Comparison of ENCODE assay signal across 18 cellular contexts in genomic region chr17:16342979-16343378, GRCh38. TPM values are rescaled to one million over a fixed set of nuclear protein-coding genes. Genes with fewer than 3 reads are reported as not detected.
DNase-seq lines count a peak whose midpoint lies in the region; ATAC-seq and TF ChIP-seq lines count a peak whose summit lies in the region.
"Had no signal": no experiment of that assay in that cellular context is flagged by ENCODE, and none has a peak within 500 bp of the region (broad histone marks: within the 10 kb centered on the region; RNA-seq: fewer than 3 reads in every experiment).

No MANE protein-coding gene starts in this region.

- H3K36me3 ChIP-seq in osteoblast (ENCODE audit: insufficient read depth, low read length) = peaks cover 14% of the 10 kb centered on the region
- peaks cover 3% of the 10 kb centered on the region for H3K36me3 ChIP-seq in mesendoderm (ENCODE audit: control insufficient read depth, insufficient read depth, low read length)
- H3K36me3 ChIP-seq: neutrophil had no signal

- H3K79me2 ChIP-seq in osteoblast (ENCODE audit: insufficient read depth, low read length) (no peaks in the 10 kb centered on the region), mesendoderm (ENCODE audit: control insufficient read depth, insufficient read depth, low read length) (no peaks in the 10 kb centered on the region)

- H3K27ac ChIP-seq in osteoblast (ENCODE audit: low read depth, low read length) (no peak overlapping the region), mesendoderm (ENCODE audit: low read depth, low read length) (no peak overlapping the region)
- H3K27ac ChIP-seq: neutrophil, SJCRH30, upper lobe of left lung had no signal

- H4K20me1 ChIP-seq in osteoblast (ENCODE audit: insufficient read depth, low read length) = no peaks in the 10 kb centered on the region

- ATAC-seq in activated CD4-positive, CD25-positive, alpha-beta regulatory T cell treated with anti-CD3 and anti-CD28 coated beads, Interleukin-2, amount 50 U/mL, for 24 hours = no peak
- ATAC-seq: activated T-cell treated with anti-CD3 and anti-CD28 coated beads, Interleukin-2, amount 50 U/mL, for 4 hours had no signal

- no peak overlapping the region for H3K23ac ChIP-seq in mesendoderm (ENCODE audit: low read length)

- DNase-seq in AG20443 (ENCODE audit: low spot score) = peak; percentile 64
- peak; percentile 73 for DNase-seq in NCI-H1694 treated with DMSO at 0.1 percent for 48 hours (lab: John Stamatoyannopoulos, UW)
- peak; percentile 82 for DNase-seq in cerebellum (ENCODE audit: low spot score)
- DNase-seq in osteoblast (ENCODE audit: insufficient read length, low spot score, missing footprints) = peak; percentile 73
- no peak for DNase-seq in mesendoderm
- no peak for DNase-seq in T1000 (lab: John Stamatoyannopoulos, UW)
- no peak for DNase-seq in stimulated activated CD4-positive, alpha-beta T cell treated with anti-CD3 and anti-CD28 coated beads, Interleukin-2, amount 100 ng/mL, for 24 hours
- DNase-seq: activated T-cell treated with anti-CD3 and anti-CD28 coated beads, Interleukin-2, amount 50 U/mL, for 4 hours; Caco-2; central memory CD4-positive, alpha-beta T cell; KBM-7; midbrain; NCI-H1105 treated with DMSO at 0.1 percent for 48 hours; NCI-H345; SJCRH30; upper lobe of left lung had no signal

- TF ChIP-seq CTCF in osteoblast (IDR thresholded peaks at IDR 0.05; ENCODE audit: extremely low read depth, low read depth, low read length) = no peak

- H4K5ac ChIP-seq in mesendoderm (ENCODE audit: low read length) = no peak overlapping the region

- no peaks in the 10 kb centered on the region for H3K9me3 ChIP-seq in osteoblast (ENCODE audit: low read depth, low read length)
- H3K9me3 ChIP-seq: Caco-2, neutrophil, SJCRH30, upper lobe of left lung had no signal

- H3K18ac ChIP-seq in mesendoderm (ENCODE audit: low read length) = no peak overlapping the region

- no peak overlapping the region for H3K9ac ChIP-seq in mesendoderm (ENCODE audit: low read length)

- H3K4ac ChIP-seq in mesendoderm (ENCODE audit: low read depth, low read length) = no peak overlapping the region

- H2BK120ac ChIP-seq in mesendoderm (ENCODE audit: low read depth, low read length) = no peak overlapping the region

- no peak overlapping the region for H2BK15ac ChIP-seq in mesendoderm (replicated peaks; ENCODE audit: low read depth)

- no peak overlapping the region for H2AK5ac ChIP-seq in mesendoderm (ENCODE audit: low read length)

- H3K4me2 ChIP-seq in osteoblast (ENCODE audit: insufficient read depth, low read length) = no peak overlapping the region
- no peak overlapping the region for H3K4me2 ChIP-seq in mesendoderm (ENCODE audit: low read length)

- no peak overlapping the region for H3K56ac ChIP-seq in mesendoderm (ENCODE audit: low read length)

- H3K27me3 ChIP-seq in osteoblast (ENCODE audit: insufficient read depth, low read length) (no peaks in the 10 kb centered on the region), mesendoderm (ENCODE audit: insufficient read depth, low read length, poor library complexity) (no peaks in the 10 kb centered on the region)
- H3K27me3 ChIP-seq: neutrophil, upper lobe of left lung had no signal

- H2BK5ac ChIP-seq in mesendoderm (ENCODE audit: low read length) = no peak overlapping the region

- no peak overlapping the region for H2AFZ ChIP-seq in osteoblast (ENCODE audit: low read length)

- WGBS in mesendoderm (ENCODE audit: extremely low coverage, insufficient coverage, low lambda C conversion rate) = no CpG with 5 or more reads among the region's 4 CpGs

- H3K4me3 ChIP-seq in osteoblast (ENCODE audit: insufficient read depth, low read length) = no peak overlapping the region
- no peak overlapping the region for H3K4me3 ChIP-seq in mesendoderm (ENCODE audit: low read length)
- H3K4me3 ChIP-seq: SJCRH30, upper lobe of left lung had no signal

- no peaks in the 10 kb centered on the region for H3K4me1 ChIP-seq in osteoblast (ENCODE audit: insufficient read depth, low read length)
- no peaks in the 10 kb centered on the region for H3K4me1 ChIP-seq in mesendoderm (ENCODE audit: control insufficient read depth, low read depth, low read length)
- H3K4me1 ChIP-seq: Caco-2, SJCRH30, upper lobe of left lung had no signal

- H4K8ac ChIP-seq in mesendoderm (ENCODE audit: low read depth, low read length) = no peak overlapping the region

- H3K79me1 ChIP-seq in mesendoderm (ENCODE audit: low read length) = no peaks in the 10 kb centered on the region

RNA-seq across cellular contexts. Expression of gene CENPV, which starts 10.3 kb away (rescaled TPM):
- total RNA-seq in cerebellum (58.8 TPM), osteoblast (5.1 and 6.8 TPM in 2 replicates)
- polyA plus RNA-seq in mesendoderm (2013, experiment 1 of 2) = 319 TPM
- polyA plus RNA-seq in mesendoderm (2013, experiment 2 of 2) = 316 TPM

RNA-seq across cellular contexts. Expression of gene UBB, which starts 37.9 kb away (rescaled TPM):
- total RNA-seq in cerebellum = 1,017 TPM
- total RNA-seq in osteoblast = 1,190 and 1,199 TPM in 2 replicates
- polyA plus RNA-seq in mesendoderm (2013, experiment 1 of 2) = 2,431 TPM
- polyA plus RNA-seq in mesendoderm (2013, experiment 2 of 2) = 2,399 TPM

Comparison
In these comparisons a context has a peak if more than half of its experiments do, and no peak if none do; other contexts are left out.
1. DNase-seq: peak in AG20443 (single experiment), NCI-H1694 treated with DMSO at 0.1 percent for 48 hours (single experiment), cerebellum (single experiment) and osteoblast (single experiment); none in mesendoderm (single experiment), T1000 (single experiment) and stimulated activated CD4-positive, alpha-beta T cell treated with anti-CD3 and anti-CD28 coated beads, Interleukin-2, amount 100 ng/mL, for 24 hours (0 of 2).